23 cellular contexts compared by ENCODE assay signal in the genomic region with DNA sequence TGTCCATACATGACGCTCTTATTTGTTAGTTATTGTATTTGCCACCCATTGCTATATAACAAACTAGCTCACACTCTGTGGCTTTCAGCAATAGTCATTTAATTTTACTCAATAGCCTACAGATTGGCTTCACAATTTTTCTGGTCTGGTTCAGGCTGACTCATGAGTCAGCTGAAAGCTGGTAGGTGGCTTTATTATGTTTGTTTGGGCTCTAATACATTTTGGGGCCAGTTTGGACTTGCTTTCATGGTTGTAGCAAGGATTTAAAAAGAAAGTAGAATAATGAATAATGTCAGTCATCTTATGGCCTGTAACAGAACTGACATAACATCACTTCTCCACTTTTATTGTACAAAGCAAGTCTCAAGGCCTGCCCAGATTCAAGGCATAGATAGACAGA.
"Had no signal": no experiment of that assay in that cellular context is flagged by ENCODE, and none has a peak within 500 bp of the region (broad histone marks: within the 10 kb centered on the region; RNA-seq: fewer than 3 reads in every experiment).

No MANE protein-coding gene starts in this region.

- H3K27me3 ChIP-seq: esophagus muscularis mucosa, heart left ventricle, right atrium auricular region, sigmoid colon, stomach, transverse colon had no signal

- FAIRE-seq: endothelial cell of umbilical vein had no signal

- H3K4me3 ChIP-seq: coronary artery, esophagus muscularis mucosa, heart left ventricle, lung, psoas muscle, right atrium auricular region, sigmoid colon, skin epidermis, stomach, thoracic aorta, transverse colon had no signal

- H3K36me3 ChIP-seq: esophagus muscularis mucosa, heart left ventricle, right atrium auricular region, sigmoid colon, stomach, thoracic aorta, transverse colon had no signal

- H3K4me1 ChIP-seq: esophagus muscularis mucosa, heart left ventricle, parathyroid adenoma, psoas muscle, right atrium auricular region, sigmoid colon, stomach, transverse colon had no signal

- ATAC-seq: heart left ventricle; left colon; left ventricle myocardium superior; naive thymus-derived CD4-positive, alpha-beta T cell; psoas muscle had no signal

- H3K27ac ChIP-seq: coronary artery, esophagus muscularis mucosa, heart left ventricle, parathyroid adenoma, psoas muscle, right atrium auricular region, sigmoid colon, skin epidermis, stomach, thoracic aorta, transverse colon had no signal

- DNase-seq: effector CD4-positive, alpha-beta T cell; endodermal cell; foreskin fibroblast; heart left ventricle; hippocampal formation; left colon; left ventricle myocardium superior; naive thymus-derived CD4-positive, alpha-beta T cell; nephron progenitor cell; psoas muscle; sigmoid colon; stimulated activated naive CD4-positive, alpha-beta T cell; stomach; substantia nigra; transverse colon had no signal
